8 cellular contexts compared by ENCODE assay signal in genomic region chr19:55117636-55118391, GRCh38. TPM values are rescaled to one million over a fixed set of nuclear protein-coding genes. Genes with fewer than 3 reads are reported as not detected.
DNase-seq lines count a peak whose midpoint lies in the region; ATAC-seq and TF ChIP-seq lines count a peak whose summit lies in the region.

TSS of gene PPP1R12C (minus strand) at chr19:55117637. CDS start at chr19:55117543, 94 bp downstream.

- H3K36me3 ChIP-seq in left lung = peaks cover 0 to 2% of the 10 kb centered on the region in 2 donors

- no peak for TF ChIP-seq CTCF in left lung (IDR thresholded peaks at IDR 0.05)

- peak within 1 kb of the TSS; percentile 76 to 86 for H3K27ac ChIP-seq in left lung

- H3K4me1 ChIP-seq in left lung = peaks cover 21 to 50% of the 10 kb centered on the region in 2 donors

- ATAC-seq in GM19395 (IDR thresholded peaks at IDR 0.05; ENCODE audit: unreplicated experiment) (peak; percentile 77), HG03565 (IDR thresholded peaks at IDR 0.05; ENCODE audit: unreplicated experiment) (peak; percentile 85), left lung (peak; percentile 92)

- H3K4me3 ChIP-seq in left lung = peak within 1 kb of the TSS; percentile 61 to 91

- DNase-seq in C1 segment of cervical spinal cord (lab: John Stamatoyannopoulos, UW) = peak; percentile 83 to 99 (median 98)
- DNase-seq in NCI-H774 (lab: John Stamatoyannopoulos, UW) = peak; percentile 98
- peak; percentile 95 to 97 for DNase-seq in activated CD4-positive, alpha-beta T cell treated with anti-CD3 and anti-CD28 coated beads, Interleukin-2, amount 50 U/mL, for 4 hours
- peak; percentile 99 for DNase-seq in dermis blood vessel endothelial cell
- DNase-seq in left lung = peak; percentile 100
- peak; percentile 95 to 96 for DNase-seq in stimulated activated CD4-positive, alpha-beta T cell treated with anti-CD3 and anti-CD28 coated beads, Interleukin-2, amount 100 ng/mL, for 48 hours

- no peaks in the 10 kb centered on the region for H3K9me3 ChIP-seq in left lung

- peaks cover 0 to 5% of the 10 kb centered on the region in 2 donors for H3K27me3 ChIP-seq in left lung

- intact Hi-C loops in left lung (cut with DNase I) = no loop called here

RNA-seq across cellular contexts. Expression of gene PPP1R12C, which starts in this region (rescaled TPM):
- total RNA-seq in dermis blood vessel endothelial cell (37.4 and 40.3 TPM in 2 replicates), left lung (100 to 1,000 TPM in 1 of 2 donors, 10 to 100 TPM in 1; 93.2 to 113 TPM)

Comparison
In these comparisons a context has a peak if more than half of its experiments do, and no peak if none do; other contexts are left out.
1. Peak in every context shown above with its lines: DNase-seq, ATAC-seq, H3K4me3 ChIP-seq and H3K27ac ChIP-seq.